In genomic region chr9:135908334-135909204, GRCh38 we compare ENCODE assay signal across 8 cellular contexts. TPM values are rescaled to one million over a fixed set of nuclear protein-coding genes. Genes with fewer than 3 reads are reported as not detected.
DNase-seq lines count a peak whose midpoint lies in the region; FAIRE-seq and TF ChIP-seq lines count a peak whose summit lies in the region.

No MANE protein-coding gene starts in this region.

- FAIRE-seq in frontal cortex (lab: Jason Lieb, UNC): no peak

- H4K20me1 ChIP-seq in mammary epithelial cell (ENCODE audit: insufficient read depth, low read length): no peaks in the 10 kb centered on the region

- H3K4me2 ChIP-seq in mammary epithelial cell (ENCODE audit: insufficient read depth, low read depth, low read length): peak overlapping the region; percentile 83

- intact Hi-C loops in mammary epithelial cell (cut with micrococcal nuclease): loop anchor here (5.0 kb wide), 2 partner anchors 44 to 199 kb away; no protein-coding TSS in a partner anchor

- TF ChIP-seq CTCF in GM06990 (IDR thresholded peaks at IDR 0.05; ENCODE audit: insufficient read depth, low read length, poor library complexity, severe bottlenecking): no peak
- TF ChIP-seq CTCF in mammary epithelial cell (conservative IDR thresholded peaks at IDR 0.05 in 1 of 2, IDR thresholded peaks at IDR 0.05 in 1 of 2; ENCODE audit: extremely low read depth in 1 of 2, insufficient read depth in 1 of 2, low read depth in 1 of 2, low read length in 2 of 2): no peak

- peaks cover 42% of the 10 kb centered on the region for H3K4me1 ChIP-seq in mammary epithelial cell (ENCODE audit: insufficient read depth, low read length)

- dilution Hi-C loops in mammary epithelial cell (cut with HindIII; ENCODE audit: low sequenced_read_pairs): no loop called here

- peaks cover 5% of the 10 kb centered on the region for H3K36me3 ChIP-seq in GM06990 (ENCODE audit: control insufficient read depth, insufficient read depth, low read length)
- H3K36me3 ChIP-seq in mammary epithelial cell (ENCODE audit: insufficient read depth, low read length): peaks cover 3% of the 10 kb centered on the region

- no peak overlapping the region for H3K27ac ChIP-seq in mammary epithelial cell (ENCODE audit: insufficient read depth, low read depth, low read length)

- in situ Hi-C loops in mammary epithelial cell (cut with MboI; ENCODE audit: low sequenced_read_pairs in 2 of 2): no loop called here

- H3K79me2 ChIP-seq in mammary epithelial cell (ENCODE audit: insufficient read depth, low read length): peaks cover 75% of the 10 kb centered on the region

- WGBS in mammary epithelial cell (ENCODE audit: low coverage, missing lambda C conversion rate): 52% methylated on average over 30 of the region's 33 CpGs

- peak overlapping the region; percentile 75 for H3K4me3 ChIP-seq in GM06990 (replicated peaks; ENCODE audit: low read depth, low read length)
- peak overlapping the region; percentile 65 for H3K4me3 ChIP-seq in Jurkat, Clone E6-1 (ENCODE audit: low read length)
- H3K4me3 ChIP-seq in mammary epithelial cell (replicated peaks in 1 of 3; ENCODE audit: insufficient read depth in 1 of 3, low read depth in 2 of 3, low read length in 3 of 3): peak overlapping the region; percentile 45 to 78 (median 59)

- DNase-seq in GM06990 (ENCODE audit: extremely low read depth, insufficient read length): no peak
- no peak for DNase-seq in Jurkat, Clone E6-1 (ENCODE audit: low read depth, low spot score)
- DNase-seq in mammary epithelial cell: no peak
- peak; percentile 64 for DNase-seq in mesenteric fat pad (ENCODE audit: low spot score)
- DNase-seq in HuH-7 (ENCODE audit: low spot score): no peak
- DNase-seq in iPS-NIHi7 (ENCODE audit: extremely low spot score): no peak
- no peak for DNase-seq in frontal cortex (ENCODE audit: low spot score in 2 of 2)
- no peak for DNase-seq in GM19238 (ENCODE audit: insufficient read length, low spot score)

- H3K27me3 ChIP-seq in GM06990 (replicated peaks; ENCODE audit: control insufficient read depth, insufficient read depth, low read length) (no peaks in the 10 kb centered on the region), mammary epithelial cell (ENCODE audit: insufficient read depth, low read length) (no peaks in the 10 kb centered on the region)

- peaks cover 4% of the 10 kb centered on the region for H3K9me3 ChIP-seq in mammary epithelial cell (replicated peaks; ENCODE audit: insufficient read depth, low read length)

- peak overlapping the region; percentile 83 for H2AFZ ChIP-seq in mammary epithelial cell (ENCODE audit: low read depth, low read length)

- CTCF ChIA-PET in mammary epithelial cell (lab: Charles Lee; ENCODE audit: low non-redundant PET): no interaction called here

- no TSS peak for BruUV-seq in mammary epithelial cell (replicated peaks; lab: Mats Ljungman, UMichigan)

- no peak overlapping the region for H3K9ac ChIP-seq in mammary epithelial cell (ENCODE audit: insufficient read depth, low read length)

RNA-seq across cellular contexts. Expression of gene CAMSAP1, which starts 1.2 kb away (rescaled TPM):
- 22.6 TPM for polyA plus RNA-seq in Jurkat, Clone E6-1 (2012; ENCODE audit: insufficient read depth, insufficient read length)
- 10 to 100 TPM; 23.5 to 25.5 TPM for total RNA-seq in mammary epithelial cell
- polyA plus RNA-seq in mammary epithelial cell: 6.0 TPM
- polyA minus RNA-seq in mammary epithelial cell: 25.7 TPM
- total RNA-seq in mesenteric fat pad: 35.3 TPM
- 157 TPM for total RNA-seq in frontal cortex

RNA-seq across cellular contexts. Expression of gene UBAC1, which starts 52.6 kb away (rescaled TPM):
- 54.4 TPM for polyA plus RNA-seq in Jurkat, Clone E6-1 (2012; ENCODE audit: insufficient read depth, insufficient read length)
- total RNA-seq in mammary epithelial cell (10 to 100 TPM; 39.2 to 43.4 TPM), mesenteric fat pad (36.3 TPM), frontal cortex (35.5 TPM)
- 48.8 TPM for polyA plus RNA-seq in mammary epithelial cell
- 47.1 TPM for polyA minus RNA-seq in mammary epithelial cell
